Comparison of ENCODE assay signal across 14 cellular contexts in the genomic region with DNA sequence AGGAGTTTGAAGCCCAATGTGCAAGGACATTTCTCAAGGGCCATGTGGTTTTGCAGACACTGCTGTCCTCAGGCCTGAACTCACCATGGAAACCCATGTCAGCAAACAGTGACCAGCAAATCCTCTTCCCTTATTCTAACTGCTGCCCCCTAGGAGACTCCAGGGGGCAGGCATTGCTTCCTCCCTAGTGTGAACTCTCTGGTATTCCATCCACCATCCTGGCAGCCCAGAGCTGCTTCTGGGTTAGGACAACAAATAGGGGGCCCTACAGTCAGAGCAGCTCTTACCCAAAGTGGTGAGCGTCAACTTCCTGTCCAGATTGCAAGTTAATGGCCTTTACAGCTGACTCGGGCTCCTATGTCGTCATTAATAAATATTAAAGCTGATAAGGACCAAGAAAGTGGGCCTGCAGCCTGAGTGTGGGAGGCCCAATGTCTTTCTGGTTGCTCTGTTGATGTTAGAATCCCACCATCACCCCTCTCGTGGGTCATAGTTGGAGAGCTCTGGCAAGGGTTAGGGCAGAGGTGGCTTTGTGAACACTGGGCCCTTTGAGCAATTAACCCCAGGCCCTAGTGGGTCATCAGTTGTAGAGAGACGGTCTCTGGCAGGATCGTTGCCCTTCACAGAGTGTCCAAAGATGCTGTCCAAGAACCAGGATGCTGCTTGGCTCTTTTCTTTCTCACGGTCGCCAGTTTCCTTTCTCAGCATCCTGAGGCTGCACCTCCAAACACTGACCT. TPM values are rescaled to one million over a fixed set of nuclear protein-coding genes. Genes with fewer than 3 reads are reported as not detected.
DNase-seq lines count a peak whose midpoint lies in the region; ATAC-seq and TF ChIP-seq lines count a peak whose summit lies in the region.
"Had no signal": no experiment of that assay in that cellular context is flagged by ENCODE, and none has a peak within 500 bp of the region (broad histone marks: within the 10 kb centered on the region; RNA-seq: fewer than 3 reads in every experiment).

No MANE protein-coding gene starts in this region.

- 81% methylated on average over 8 of the region's 8 CpGs for WGBS in mesenchymal stem cell
- WGBS in esophagus squamous epithelium, 2 donors: 81 to 87% methylated on average over 4 to 8 of the region's 8 CpGs

- no peaks in the 10 kb centered on the region for H3K9me2 ChIP-seq in PC-3 (replicated peaks; ENCODE audit: low read length)

- no peaks in the 10 kb centered on the region for H3K27me3 ChIP-seq in PC-3 (ENCODE audit: low read length)
- no peaks in the 10 kb centered on the region for H3K27me3 ChIP-seq in mesenchymal stem cell (ENCODE audit: control insufficient read depth in 1 of 2, insufficient read depth in 1 of 2, low read length in 2 of 2)
- H3K27me3 ChIP-seq in esophagus squamous epithelium: no peaks in the 10 kb centered on the region
- H3K27me3 ChIP-seq: sigmoid colon had no signal

- H3K79me2 ChIP-seq in PC-3 (ENCODE audit: low read length): no peaks in the 10 kb centered on the region

- H3F3A ChIP-seq in PC-3 (ENCODE audit: low read length, unreplicated experiment): no peaks in the 10 kb centered on the region

- BruUV-seq in PC-3 (replicated peaks; lab: Mats Ljungman, UMichigan): no TSS peak

- intact Hi-C loops in PC-3 (cut with micrococcal nuclease) (loop anchor here (2.0 kb wide), 4 partner anchors 39 to 593 kb away; no protein-coding TSS in a partner anchor), esophagus squamous epithelium (cut with DNase I) (loop anchor here (10.0 kb wide), 1 partner anchor 119 kb away; no protein-coding TSS in a partner anchor)

- H4K8ac ChIP-seq in mesenchymal stem cell (ENCODE audit: low read length): no peak overlapping the region

- H2BK5ac ChIP-seq in mesenchymal stem cell (ENCODE audit: low read depth, low read length, poor library complexity, severe bottlenecking): no peak overlapping the region

- H2AFZ ChIP-seq in PC-3 (ENCODE audit: low read length) (no peak overlapping the region), mesenchymal stem cell (ENCODE audit: low read depth, low read length) (no peak overlapping the region)

- H3K9me3 ChIP-seq in PC-3 (ENCODE audit: low read length) (no peaks in the 10 kb centered on the region), mesenchymal stem cell (ENCODE audit: control insufficient read depth, low read length) (peaks cover 4% of the 10 kb centered on the region), esophagus squamous epithelium (no peaks in the 10 kb centered on the region)
- H3K9me3 ChIP-seq: sigmoid colon had no signal

- H3K4me2 ChIP-seq in PC-3 (ENCODE audit: low read length): no peak overlapping the region
- H3K4me2 ChIP-seq in mesenchymal stem cell (ENCODE audit: low read length, poor library complexity, severe bottlenecking): no peak overlapping the region

- H2AK5ac ChIP-seq in mesenchymal stem cell (ENCODE audit: low read length, severe bottlenecking): no peak overlapping the region

- peak; percentile 2; the same call in 1 of the 2 replicates for ATAC-seq in PC-3
- ATAC-seq in left lobe of liver: no peak
- no peak for ATAC-seq in HG03439 (IDR thresholded peaks at IDR 0.05; ENCODE audit: unreplicated experiment)
- ATAC-seq in HG03342 (IDR thresholded peaks at IDR 0.05; ENCODE audit: unreplicated experiment): no peak

- CTCF ChIA-PET in PC-3 (lab: Charles Lee): interaction anchor here (0.5 to 1.2 kb wide), 3 partner anchors 47 to 241 kb away, joined by 8 read pairs; no protein-coding TSS in a partner anchor

- H2BK120ac ChIP-seq in mesenchymal stem cell (ENCODE audit: low read depth, low read length): no peak overlapping the region

- H3K36me3 ChIP-seq in PC-3 (ENCODE audit: low read depth, low read length) (peaks cover 4% of the 10 kb centered on the region; the same call in 1 of the 2 replicates), mesenchymal stem cell (ENCODE audit: control insufficient read depth in 1 of 2, insufficient read depth in 2 of 2, low read depth in 1 of 2, low read length in 2 of 2) (peaks cover 19 to 21% of the 10 kb centered on the region in 2 experiments), esophagus squamous epithelium (peaks cover 0 to 50% (median 0%) of the 10 kb centered on the region in 3 donors)

- no peaks in the 10 kb centered on the region for H4K20me1 ChIP-seq in PC-3 (ENCODE audit: low read length)

- H4K91ac ChIP-seq in mesenchymal stem cell (ENCODE audit: low read length): no peak overlapping the region

- no peak overlapping the region for H3K18ac ChIP-seq in mesenchymal stem cell (ENCODE audit: low read depth in 1 of 2, low read length in 2 of 2)

- POLR2A ChIA-PET in PC-3 (lab: Charles Lee; ENCODE audit: unreplicated experiment): no interaction called here

- no peaks in the 10 kb centered on the region for H3K79me1 ChIP-seq in mesenchymal stem cell (replicated peaks; ENCODE audit: low read length, poor library complexity, severe bottlenecking)

- H2BK12ac ChIP-seq in mesenchymal stem cell (ENCODE audit: low read length in 2 of 2): no peak overlapping the region

- no peaks in the 10 kb centered on the region for H3K4me1 ChIP-seq in PC-3 (ENCODE audit: insufficient read depth, low read length)
- H3K4me1 ChIP-seq in mesenchymal stem cell (ENCODE audit: control insufficient read depth, insufficient read depth, low read depth, low read length): no peaks in the 10 kb centered on the region
- H3K4me1 ChIP-seq in esophagus squamous epithelium: peaks cover 0 to 7% (median 0%) of the 10 kb centered on the region in 3 donors
- H3K4me1 ChIP-seq: sigmoid colon had no signal

- no peak for TF ChIP-seq POLR2A in esophagus squamous epithelium (IDR thresholded peaks at IDR 0.05)

- H2BK15ac ChIP-seq in mesenchymal stem cell (ENCODE audit: low read depth, poor library complexity, severe bottlenecking): no peak overlapping the region

- H3K9ac ChIP-seq in PC-3 (ENCODE audit: low read length) (no peak overlapping the region), mesenchymal stem cell (ENCODE audit: low read length) (no peak overlapping the region)

- peak; percentile 47 for DNase-seq in ELF-1 (ENCODE audit: low read depth, low spot score)
- DNase-seq in PC-3: no peak
- peak; percentile 39 for DNase-seq in fibroblast of mammary gland (ENCODE audit: low read depth)
- peak; percentile 83 for DNase-seq in mesenchymal stem cell
- DNase-seq in left lobe of liver (ENCODE audit: low spot score): no peak
- DNase-seq in esophagus squamous epithelium (lab: John Stamatoyannopoulos, UW): no peak
- DNase-seq: activated naive CD8-positive, alpha-beta T cell treated with anti-CD3 and anti-CD28 coated beads for 36 hours; Karpas-422; kidney; NCI-H2029 treated with DMSO at 0.1 percent for 48 hours; sigmoid colon had no signal

- no peak overlapping the region for H3K14ac ChIP-seq in mesenchymal stem cell (ENCODE audit: low read length in 2 of 2)

- H3K4me3 ChIP-seq in PC-3 (ENCODE audit: low read length): no peak overlapping the region
- H3K4me3 ChIP-seq in fibroblast of mammary gland (ENCODE audit: control insufficient read depth, low read depth, low read length): no peak overlapping the region
- H3K4me3 ChIP-seq in mesenchymal stem cell (ENCODE audit: insufficient read depth in 1 of 2, low read depth in 1 of 2, low read length in 2 of 2): no peak overlapping the region
- no peak overlapping the region for H3K4me3 ChIP-seq in esophagus squamous epithelium
- H3K4me3 ChIP-seq: sigmoid colon had no signal

- TF ChIP-seq CTCF in PC-3 (conservative IDR thresholded peaks at IDR 0.05; ENCODE audit: low read depth, low read length) (0 out of 2 replicates have a peak, but pooled peaks have one; percentile 20), fibroblast of mammary gland (conservative IDR thresholded peaks at IDR 0.05; ENCODE audit: control insufficient read depth, insufficient read depth, low read depth, low read length) (peak; percentile 2), esophagus squamous epithelium (IDR thresholded peaks at IDR 0.05) (no peak)

- H3K23ac ChIP-seq in mesenchymal stem cell (ENCODE audit: low read length in 2 of 2): no peak overlapping the region

- H3K4ac ChIP-seq in mesenchymal stem cell (ENCODE audit: low read depth in 1 of 2, low read length in 2 of 2): no peak overlapping the region

- H3K27ac ChIP-seq in PC-3 (ENCODE audit: low read length): no peak overlapping the region
- no peak overlapping the region for H3K27ac ChIP-seq in mesenchymal stem cell (ENCODE audit: low read length, poor library complexity, severe bottlenecking)
- no peak overlapping the region for H3K27ac ChIP-seq in esophagus squamous epithelium
- H3K27ac ChIP-seq: sigmoid colon had no signal

RNA-seq across cellular contexts. Expression of a gene that starts 41.5 kb away (rescaled TPM):
- total RNA-seq in PC-3 (2014; rRNA removed): 0.46 and 1.2 TPM in 2 replicates
- polyA plus RNA-seq in mesenchymal stem cell (2013, experiment 1 of 2): 0.01 TPM
- polyA plus RNA-seq in mesenchymal stem cell (2013, experiment 2 of 2): not detected
- not detected for total RNA-seq in left lobe of liver
- not detected for total RNA-seq in esophagus squamous epithelium
- total RNA-seq: activated naive CD8-positive, alpha-beta T cell treated with anti-CD3 and anti-CD28 coated beads for 36 hours; kidney; sigmoid colon had no signal
- polyA plus RNA-seq: neural cell, sigmoid colon had no signal

RNA-seq across cellular contexts. Expression of a gene that starts 54.2 kb away (rescaled TPM):
- total RNA-seq in PC-3 (2014; rRNA removed) (6.3 and 10.2 TPM in 2 replicates), left lobe of liver (9.7 TPM), esophagus squamous epithelium (1 to 10 TPM; 4.3 to 9.2 (median 7.0) TPM)
- polyA plus RNA-seq in mesenchymal stem cell (2013, experiment 1 of 2): 10.3 TPM
- polyA plus RNA-seq in mesenchymal stem cell (2013, experiment 2 of 2): 10.8 TPM

Comparison
In these comparisons a context has a peak if more than half of its experiments do, and no peak if none do; other contexts are left out.
1. DNase-seq: peak in ELF-1 (single experiment), fibroblast of mammary gland (single experiment) and mesenchymal stem cell (single experiment); none in PC-3 (single experiment), left lobe of liver (single experiment) and esophagus squamous epithelium (single experiment).
2. CTCF ChIP-seq: peak in PC-3 (single experiment) and fibroblast of mammary gland (single experiment); none in esophagus squamous epithelium (0 of 6).